Comparison of ENCODE assay signal across 28 cellular contexts in the genomic region with DNA sequence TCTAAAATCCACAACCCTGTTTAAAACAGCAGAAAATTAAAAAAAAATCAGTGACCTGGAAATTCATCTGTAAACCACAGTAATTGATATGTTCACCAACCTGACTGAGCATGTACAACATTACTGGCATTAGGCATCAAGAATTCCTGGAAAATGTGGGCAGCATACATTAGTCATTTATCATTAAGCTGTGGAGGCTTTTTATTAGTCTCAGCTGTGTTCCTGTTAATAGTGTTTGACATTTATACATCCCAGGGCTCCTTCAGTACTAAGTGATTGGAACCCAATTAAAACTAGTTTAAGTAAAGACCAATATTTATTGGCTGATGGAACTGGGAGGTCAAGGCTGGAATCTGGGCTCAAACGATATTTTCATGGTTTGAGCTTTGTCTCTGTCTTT.
"Had no signal": no experiment of that assay in that cellular context is flagged by ENCODE, and none has a peak within 500 bp of the region (broad histone marks: within the 10 kb centered on the region; RNA-seq: fewer than 3 reads in every experiment).

No MANE protein-coding gene starts in this region.

- H3K4me1 ChIP-seq: esophagus muscularis mucosa, gastroesophageal sphincter, neural progenitor cell, parathyroid adenoma, sigmoid colon, spleen, testis, tibial artery had no signal

- H3K9me3 Mint-ChIP-seq: nephron, neural progenitor cell, type B pancreatic cell had no signal

- H3K27me3 ChIP-seq: esophagus muscularis mucosa, gastroesophageal sphincter, neural progenitor cell, sigmoid colon, spleen, testis, tibial artery had no signal

- ATAC-seq: gastroesophageal sphincter; left lobe of liver; naive thymus-derived CD4-positive, alpha-beta T cell; right cardiac atrium; stimulated activated memory B cell treated with anti-CD40 and anti-IgM and Interleukin-4, amounts not matched to agents 10 μg/mL and 1 μg/mL and 100 μg/mL, for 72 hours; stimulated activated naive CD8-positive, alpha-beta T cell treated with anti-CD3 and anti-CD28 coated beads, Interleukin-15, Interleukin-2, amounts not matched to agents 100 U/mL and 50 U/mL, for 24 hours had no signal

- H3K27me3 Mint-ChIP-seq: naive thymus-derived CD4-positive, alpha-beta T cell; progenitor cell of endocrine pancreas; stimulated activated memory B cell treated with anti-CD40 and anti-IgM and Interleukin-4, amounts not matched to agents 10 μg/mL and 1 μg/mL and 100 μg/mL, for 72 hours; type B pancreatic cell had no signal

- H3K27ac Mint-ChIP-seq: naive thymus-derived CD4-positive, alpha-beta T cell; nephron; neural progenitor cell; progenitor cell of endocrine pancreas; stimulated activated memory B cell treated with anti-CD40 and anti-IgM and Interleukin-4, amounts not matched to agents 10 μg/mL and 1 μg/mL and 100 μg/mL, for 72 hours; type B pancreatic cell had no signal

- H3K36me3 Mint-ChIP-seq: naive thymus-derived CD4-positive, alpha-beta T cell; neural progenitor cell; stimulated activated memory B cell treated with anti-CD40 and anti-IgM and Interleukin-4, amounts not matched to agents 10 μg/mL and 1 μg/mL and 100 μg/mL, for 72 hours; type B pancreatic cell had no signal

- H3K27ac ChIP-seq: coronary artery, esophagus muscularis mucosa, gastroesophageal sphincter, neural progenitor cell, parathyroid adenoma, sigmoid colon, skin epidermis, spleen, testis, tibial artery had no signal

- H3K4me3 Mint-ChIP-seq: naive thymus-derived CD4-positive, alpha-beta T cell; nephron; neural progenitor cell; stimulated activated memory B cell treated with anti-CD40 and anti-IgM and Interleukin-4, amounts not matched to agents 10 μg/mL and 1 μg/mL and 100 μg/mL, for 72 hours; type B pancreatic cell had no signal

- H3K4me3 ChIP-seq: coronary artery, esophagus muscularis mucosa, gastroesophageal sphincter, lung, neural progenitor cell, sigmoid colon, skin epidermis, spleen, testis, tibial artery had no signal

- H3K9me3 ChIP-seq: esophagus muscularis mucosa, gastroesophageal sphincter, sigmoid colon, spleen, testis, tibial artery had no signal

- H3K4me1 Mint-ChIP-seq: naive thymus-derived CD4-positive, alpha-beta T cell; nephron; stimulated activated memory B cell treated with anti-CD40 and anti-IgM and Interleukin-4, amounts not matched to agents 10 μg/mL and 1 μg/mL and 100 μg/mL, for 72 hours had no signal

- H3K36me3 ChIP-seq: esophagus muscularis mucosa, gastroesophageal sphincter, neural progenitor cell, sigmoid colon, spleen, tibial artery had no signal

- FAIRE-seq: endothelial cell of umbilical vein, kidney, urothelium cell line had no signal

- DNase-seq: dermis blood vessel endothelial cell; effector memory CD4-positive, alpha-beta T cell; kidney; mesendoderm; midbrain; naive thymus-derived CD4-positive, alpha-beta T cell; right cardiac atrium; sigmoid colon; spleen; stimulated activated CD4-positive, alpha-beta T cell treated with anti-CD3 and anti-CD28 coated beads, Interleukin-4, amount 100 ng/mL, for 4 hours; stimulated activated naive CD8-positive, alpha-beta T cell treated with anti-CD3 and anti-CD28 coated beads, Interleukin-15, Interleukin-2, amounts not matched to agents 100 U/mL and 50 U/mL, for 24 hours; substantia nigra; testis; tibial artery had no signal
